ENCODE assay signal across 16 cellular contexts in genomic region chr11:2509481-2510001, GRCh38.
DNase-seq lines count a peak whose midpoint lies in the region; ATAC-seq and TF ChIP-seq lines count a peak whose summit lies in the region.
"Had no signal": no experiment of that assay in that cellular context is flagged by ENCODE, and none has a peak within 500 bp of the region (broad histone marks: within the 10 kb centered on the region; RNA-seq: fewer than 3 reads in every experiment).

No MANE protein-coding gene starts in this region.

- peaks cover 13% of the 10 kb centered on the region for H3K4me1 Mint-ChIP-seq in activated naive CD8-positive, alpha-beta T cell treated with anti-CD3 and anti-CD28 coated beads, Interleukin-2, amount 10 ng/mL, durations not matched to agents 7 days and 5 days
- peaks cover 3% of the 10 kb centered on the region for H3K4me1 Mint-ChIP-seq in activated naive CD8-positive, alpha-beta T cell treated with anti-CD3 and anti-CD28 coated beads for 36 hours

- no peak overlapping the region for H3K27ac Mint-ChIP-seq in activated naive CD8-positive, alpha-beta T cell treated with anti-CD3 and anti-CD28 coated beads, Interleukin-2, amount 10 ng/mL, durations not matched to agents 7 days and 5 days
- H3K27ac Mint-ChIP-seq in activated naive CD8-positive, alpha-beta T cell treated with anti-CD3 and anti-CD28 coated beads for 36 hours = no peak overlapping the region
- H3K27ac Mint-ChIP-seq: T-helper 1 cell treated with Interleukin-12 subunit alpha and Interleukin-12 subunit beta and Interleukin-4 antibody, amounts not matched to agents 30 μg/mL and 1 μg/mL, for 36 hours had no signal

- H3K4me1 ChIP-seq in upper lobe of right lung (peaks cover 17% of the 10 kb centered on the region), prostate gland (replicated peaks) (no peaks in the 10 kb centered on the region)

- peak; percentile 25 for DNase-seq in activated naive CD8-positive, alpha-beta T cell treated with anti-CD3 and anti-CD28 coated beads, Interleukin-2, amount 10 ng/mL, durations not matched to agents 7 days and 5 days
- no peak for DNase-seq in activated naive CD8-positive, alpha-beta T cell treated with anti-CD3 and anti-CD28 coated beads for 36 hours
- DNase-seq in coronary artery (ENCODE audit: low spot score) (peak; percentile 59), left kidney (ENCODE audit: low read depth, low spot score) (peak; percentile 26), upper lobe of right lung (peak; percentile 64), glomerular visceral epithelial cell (ENCODE audit: extremely low spot score) (no peak), prostate gland (ENCODE audit: low spot score) (no peak), dermis blood vessel endothelial cell (no peak)
- DNase-seq: esophagus squamous epithelium; GM23248; hippocampal formation; naive thymus-derived CD8-positive, alpha-beta T cell; NCI-H2081; retina had no signal

- H3K4me3 ChIP-seq in coronary artery = no peak overlapping the region
- no peak overlapping the region for H3K4me3 ChIP-seq in upper lobe of right lung
- no peak overlapping the region for H3K4me3 ChIP-seq in prostate gland
- H3K4me3 ChIP-seq: esophagus squamous epithelium, GM23248, thyroid gland had no signal

- TF ChIP-seq POLR2A in prostate gland (IDR thresholded peaks at IDR 0.05) = no peak

- 53% methylated on average over 16 of the region's 16 CpGs for WGBS in prostate gland

- intact Hi-C loops in upper lobe of right lung (cut with DNase I) = no loop called here
- intact Hi-C loops in prostate gland (cut with DNase I) = no loop called here

- TF ChIP-seq CTCF in coronary artery (IDR thresholded peaks at IDR 0.05) (no peak), upper lobe of right lung (IDR thresholded peaks at IDR 0.05) (no peak), prostate gland (IDR thresholded peaks at IDR 0.05) (no peak)

- no peaks in the 10 kb centered on the region for H3K27me3 Mint-ChIP-seq in activated naive CD8-positive, alpha-beta T cell treated with anti-CD3 and anti-CD28 coated beads, Interleukin-2, amount 10 ng/mL, durations not matched to agents 7 days and 5 days
- no peaks in the 10 kb centered on the region for H3K27me3 Mint-ChIP-seq in activated naive CD8-positive, alpha-beta T cell treated with anti-CD3 and anti-CD28 coated beads for 36 hours
- H3K27me3 Mint-ChIP-seq: naive thymus-derived CD8-positive, alpha-beta T cell had no signal

- POLR2A ChIA-PET in activated naive CD8-positive, alpha-beta T cell treated with anti-CD3 and anti-CD28 coated beads, Interleukin-2, amount 10 ng/mL, durations not matched to agents 7 days and 5 days (lab: Charles Lee) = no interaction called here

- H3K9me3 Mint-ChIP-seq in activated naive CD8-positive, alpha-beta T cell treated with anti-CD3 and anti-CD28 coated beads, Interleukin-2, amount 10 ng/mL, durations not matched to agents 7 days and 5 days = no peaks in the 10 kb centered on the region
- no peaks in the 10 kb centered on the region for H3K9me3 Mint-ChIP-seq in activated naive CD8-positive, alpha-beta T cell treated with anti-CD3 and anti-CD28 coated beads for 36 hours
- H3K9me3 Mint-ChIP-seq: naive thymus-derived CD8-positive, alpha-beta T cell; T-helper 1 cell treated with Interleukin-12 subunit alpha and Interleukin-12 subunit beta and Interleukin-4 antibody, amounts not matched to agents 30 μg/mL and 1 μg/mL, for 36 hours had no signal

- no peaks in the 10 kb centered on the region for H3K36me3 Mint-ChIP-seq in activated naive CD8-positive, alpha-beta T cell treated with anti-CD3 and anti-CD28 coated beads, Interleukin-2, amount 10 ng/mL, durations not matched to agents 7 days and 5 days
- no peaks in the 10 kb centered on the region for H3K36me3 Mint-ChIP-seq in activated naive CD8-positive, alpha-beta T cell treated with anti-CD3 and anti-CD28 coated beads for 36 hours
- H3K36me3 Mint-ChIP-seq: naive thymus-derived CD8-positive, alpha-beta T cell had no signal

- H3K36me3 ChIP-seq in upper lobe of right lung = no peaks in the 10 kb centered on the region
- H3K36me3 ChIP-seq in prostate gland = no peaks in the 10 kb centered on the region
- H3K36me3 ChIP-seq: esophagus squamous epithelium, thyroid gland had no signal

- peak overlapping the region; percentile 7 for H3K4me3 Mint-ChIP-seq in activated naive CD8-positive, alpha-beta T cell treated with anti-CD3 and anti-CD28 coated beads, Interleukin-2, amount 10 ng/mL, durations not matched to agents 7 days and 5 days
- H3K4me3 Mint-ChIP-seq in activated naive CD8-positive, alpha-beta T cell treated with anti-CD3 and anti-CD28 coated beads for 36 hours = no peak overlapping the region
- H3K4me3 Mint-ChIP-seq: naive thymus-derived CD8-positive, alpha-beta T cell; T-helper 1 cell treated with Interleukin-12 subunit alpha and Interleukin-12 subunit beta and Interleukin-4 antibody, amounts not matched to agents 30 μg/mL and 1 μg/mL, for 36 hours had no signal

- ATAC-seq in activated naive CD8-positive, alpha-beta T cell treated with anti-CD3 and anti-CD28 coated beads, Interleukin-2, amount 10 ng/mL, durations not matched to agents 7 days and 5 days (ENCODE audit: low read depth) = no peak
- peak; percentile 17 for ATAC-seq in upper lobe of right lung
- ATAC-seq: naive thymus-derived CD8-positive, alpha-beta T cell had no signal

- H3K9me3 ChIP-seq in upper lobe of right lung (no peaks in the 10 kb centered on the region), prostate gland (no peaks in the 10 kb centered on the region)
- H3K9me3 ChIP-seq: esophagus squamous epithelium, thyroid gland had no signal

- H3K27me3 ChIP-seq in upper lobe of right lung = no peaks in the 10 kb centered on the region
- no peaks in the 10 kb centered on the region for H3K27me3 ChIP-seq in prostate gland (replicated peaks; ENCODE audit: insufficient read depth)
- H3K27me3 ChIP-seq: thyroid gland had no signal

- no peak overlapping the region for H3K27ac ChIP-seq in coronary artery
- H3K27ac ChIP-seq in upper lobe of right lung = no peak overlapping the region
- H3K27ac ChIP-seq in prostate gland = no peak overlapping the region
- H3K27ac ChIP-seq: esophagus squamous epithelium, GM23248 had no signal

Comparison
In these comparisons a context has a peak if more than half of its experiments do, and no peak if none do; other contexts are left out.
1. DNase-seq: peak in activated naive CD8-positive, alpha-beta T cell treated with anti-CD3 and anti-CD28 coated beads, Interleukin-2, amount 10 ng/mL, durations not matched to agents 7 days and 5 days (single experiment), coronary artery (single experiment), left kidney (single experiment) and upper lobe of right lung (single experiment); none in activated naive CD8-positive, alpha-beta T cell treated with anti-CD3 and anti-CD28 coated beads for 36 hours (single experiment), glomerular visceral epithelial cell (single experiment), prostate gland (single experiment) and dermis blood vessel endothelial cell (single experiment).